ENCODE assay signal across 9 cellular contexts in the genomic region with DNA sequence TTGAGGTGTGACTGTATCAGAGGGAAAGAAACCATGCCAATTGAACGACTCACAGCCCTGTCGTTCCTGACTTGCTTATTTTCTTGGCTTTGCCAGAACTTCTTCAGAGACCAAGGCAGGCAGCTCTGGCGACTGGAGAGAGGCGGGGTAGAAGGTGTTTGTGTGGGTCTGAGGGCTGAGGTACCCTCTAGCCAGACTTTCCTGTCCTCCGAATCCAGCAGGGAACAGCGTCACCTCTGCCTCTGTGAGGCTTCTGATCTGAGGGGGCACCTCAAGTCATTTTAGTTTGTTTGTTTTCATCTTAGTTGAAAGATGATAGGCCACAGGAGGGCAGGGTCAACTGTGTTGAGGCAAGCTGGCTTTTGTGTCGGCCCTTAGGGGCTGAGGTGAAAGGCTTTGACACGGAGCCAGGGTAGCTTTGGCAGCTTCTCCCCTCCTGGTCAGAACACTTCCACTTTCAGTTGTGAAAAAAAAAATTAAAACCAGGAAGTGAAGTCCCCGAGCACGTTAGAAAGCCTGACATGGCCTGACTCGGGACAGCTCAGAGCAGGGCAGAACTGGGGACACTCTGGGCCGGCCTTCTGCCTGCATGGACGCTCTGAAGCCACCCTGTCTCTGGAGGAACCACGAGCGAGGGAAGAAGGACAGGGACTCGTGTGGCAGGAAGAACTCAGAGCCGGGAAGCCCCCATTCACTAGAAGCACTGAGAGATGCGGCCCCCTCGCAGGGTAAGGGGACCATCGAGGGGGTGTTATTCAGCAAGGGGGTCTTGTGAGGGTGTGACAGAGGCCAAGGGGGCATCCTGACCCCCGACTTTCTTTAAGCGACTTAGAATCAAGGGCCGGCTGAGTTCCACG. TPM values are rescaled to one million over a fixed set of nuclear protein-coding genes. Genes with fewer than 3 reads are reported as not detected.
DNase-seq lines count a peak whose midpoint lies in the region; ATAC-seq, FAIRE-seq and TF ChIP-seq lines count a peak whose summit lies in the region.
"Had no signal": no experiment of that assay in that cellular context is flagged by ENCODE, and none has a peak within 500 bp of the region (broad histone marks: within the 10 kb centered on the region; RNA-seq: fewer than 3 reads in every experiment).

No MANE protein-coding gene starts in this region.

- no peaks in the 10 kb centered on the region; the same call in 1 of the 2 replicates for H3K27me3 Mint-ChIP-seq in WTC11 (ENCODE audit: low read depth)

- no peak overlapping the region for H3K27ac Mint-ChIP-seq in WTC11

- ATAC-seq in HG03045 (IDR thresholded peaks at IDR 0.05; ENCODE audit: unreplicated experiment) (peak; percentile 91), WTC11 (no peak)
- ATAC-seq: A549 had no signal

- H3K9me3 ChIP-seq in keratinocyte (ENCODE audit: control insufficient read depth, low read depth, low read length): no peaks in the 10 kb centered on the region
- H3K9me3 ChIP-seq: A549 had no signal

- H3K9me3 Mint-ChIP-seq in WTC11: peaks cover 17% of the 10 kb centered on the region

- no peaks in the 10 kb centered on the region for H3K4me1 ChIP-seq in keratinocyte (ENCODE audit: control insufficient read depth, extremely low read depth, insufficient read depth, low read length)
- H3K4me1 ChIP-seq: A549 had no signal

- peak overlapping the region; percentile 4 for H2AFZ ChIP-seq in keratinocyte (ENCODE audit: control insufficient read depth, low read length)

- H3K4me3 ChIP-seq in keratinocyte (ENCODE audit: control insufficient read depth in 2 of 3, extremely low read depth in 1 of 3, insufficient read depth in 2 of 3, low read depth in 1 of 3, low read length in 3 of 3): no peak overlapping the region
- H3K4me3 ChIP-seq: A549 had no signal

- POLR2A ChIA-PET in WTC11 (lab: Charles Lee): interaction anchor here (0.6 kb wide), 1 partner anchor 25 kb away, joined by 7 read pairs; no protein-coding TSS in a partner anchor

- FAIRE-seq in keratinocyte (lab: Jason Lieb, UNC): no peak
- FAIRE-seq: A549 had no signal

- peaks cover 2% of the 10 kb centered on the region; the same call in 1 of the 2 replicates for H3K36me3 Mint-ChIP-seq in WTC11

- dilution Hi-C loops in keratinocyte (cut with MboI; ENCODE audit: extremely low pct_ligation_motif_present, low sequenced_read_pairs): no loop called here

- no peak overlapping the region for H3K4me2 ChIP-seq in keratinocyte (ENCODE audit: control insufficient read depth, extremely low read depth, insufficient read depth, low read depth, low read length)
- H3K4me2 ChIP-seq: A549 had no signal

- H3K4me1 Mint-ChIP-seq in WTC11: peaks cover 7% of the 10 kb centered on the region; the same call in 1 of the 2 replicates

- DNase-seq in NK-92 treated with Interleukin-12 subunit alpha and Interleukin-12 subunit beta, amount 100 ng/mL, for 24 hours (lab: John Stamatoyannopoulos, UW): peak; percentile 24
- DNase-seq in NK-92 (lab: John Stamatoyannopoulos, UW; ENCODE audit: unreplicated experiment) (no peak), RPMI7951 (ENCODE audit: low read depth) (peak; percentile 71), keratinocyte (ENCODE audit: low read depth, low spot score) (no peak), WTC11 (ENCODE audit: low spot score) (no peak)
- DNase-seq in stimulated activated CD4-positive, alpha-beta T cell treated with anti-CD3 and anti-CD28 coated beads, Interleukin-2, amount 100 ng/mL, for 48 hours: peak; percentile 17 to 22

- no peaks in the 10 kb centered on the region for H3K79me2 ChIP-seq in keratinocyte (ENCODE audit: control insufficient read depth, insufficient read depth, low read length)

- no peak overlapping the region for H3K4me3 Mint-ChIP-seq in WTC11

- 14 to 48% (median 18%) methylated on average over 21 to 24 of the region's 24 CpGs for WGBS in adipose tissue, 3 donors

- H3K9me1 ChIP-seq in keratinocyte (ENCODE audit: control insufficient read depth, extremely low read depth, insufficient read depth, low read length): no peaks in the 10 kb centered on the region

- peak overlapping the region; percentile 70 for H3K27ac ChIP-seq in adipose tissue (ENCODE audit: low read depth, low read length)
- no peak overlapping the region for H3K27ac ChIP-seq in keratinocyte (ENCODE audit: control insufficient read depth, insufficient read depth, low read length)
- H3K27ac ChIP-seq: A549 had no signal

- H3K9ac ChIP-seq in keratinocyte (ENCODE audit: control insufficient read depth, extremely low read depth, insufficient read depth, low read length): no peak overlapping the region

- no peaks in the 10 kb centered on the region for H4K20me1 ChIP-seq in keratinocyte (ENCODE audit: control insufficient read depth, extremely low read depth, insufficient read depth, low read length)

- TF ChIP-seq CTCF in keratinocyte (optimal IDR thresholded peaks at IDR 0.05 in 1 of 3, IDR thresholded peaks at IDR 0.05 in 1 of 3, conservative IDR thresholded peaks at IDR 0.05 in 1 of 3; ENCODE audit: extremely low read depth in 1 of 3, insufficient read depth in 2 of 3, low read length in 3 of 3) (no peak), WTC11 (IDR thresholded peaks at IDR 0.05) (no peak)

- CTCF ChIA-PET in WTC11 (lab: Charles Lee): no interaction called here

- H3K27me3 ChIP-seq in keratinocyte (ENCODE audit: control insufficient read depth, extremely low read depth, insufficient read depth, low read length): no peaks in the 10 kb centered on the region

- no peaks in the 10 kb centered on the region for H3K36me3 ChIP-seq in keratinocyte (ENCODE audit: control insufficient read depth in 2 of 2, extremely low read depth in 1 of 2, insufficient read depth in 2 of 2, low read length in 2 of 2)

TF ChIP-seq in WTC11, 78 proteins besides CTCF, POLR2A, EP300 and RAD21 (continues in another document):
- TF ChIP-seq RORB (CRISPR knock-in tag; IDR thresholded peaks at IDR 0.05): no peak
- TF ChIP-seq, protein P1, sequence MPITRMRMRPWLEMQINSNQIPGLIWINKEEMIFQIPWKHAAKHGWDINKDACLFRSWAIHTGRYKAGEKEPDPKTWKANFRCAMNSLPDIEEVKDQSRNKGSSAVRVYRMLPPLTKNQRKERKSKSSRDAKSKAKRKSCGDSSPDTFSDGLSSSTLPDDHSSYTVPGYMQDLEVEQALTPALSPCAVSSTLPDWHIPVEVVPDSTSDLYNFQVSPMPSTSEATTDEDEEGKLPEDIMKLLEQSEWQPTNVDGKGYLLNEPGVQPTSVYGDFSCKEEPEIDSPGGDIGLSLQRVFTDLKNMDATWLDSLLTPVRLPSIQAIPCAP (CRISPR knock-in tag; IDR thresholded peaks at IDR 0.05): no peak
- no peak for TF ChIP-seq NFATC4 (CRISPR knock-in tag; IDR thresholded peaks at IDR 0.05)
- TF ChIP-seq, protein P2, sequence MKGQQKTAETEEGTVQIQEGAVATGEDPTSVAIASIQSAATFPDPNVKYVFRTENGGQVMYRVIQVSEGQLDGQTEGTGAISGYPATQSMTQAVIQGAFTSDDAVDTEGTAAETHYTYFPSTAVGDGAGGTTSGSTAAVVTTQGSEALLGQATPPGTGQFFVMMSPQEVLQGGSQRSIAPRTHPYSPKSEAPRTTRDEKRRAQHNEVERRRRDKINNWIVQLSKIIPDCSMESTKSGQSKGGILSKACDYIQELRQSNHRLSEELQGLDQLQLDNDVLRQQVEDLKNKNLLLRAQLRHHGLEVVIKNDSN (CRISPR knock-in tag; IDR thresholded peaks at IDR 0.05): no peak
- TF ChIP-seq, protein P3, sequence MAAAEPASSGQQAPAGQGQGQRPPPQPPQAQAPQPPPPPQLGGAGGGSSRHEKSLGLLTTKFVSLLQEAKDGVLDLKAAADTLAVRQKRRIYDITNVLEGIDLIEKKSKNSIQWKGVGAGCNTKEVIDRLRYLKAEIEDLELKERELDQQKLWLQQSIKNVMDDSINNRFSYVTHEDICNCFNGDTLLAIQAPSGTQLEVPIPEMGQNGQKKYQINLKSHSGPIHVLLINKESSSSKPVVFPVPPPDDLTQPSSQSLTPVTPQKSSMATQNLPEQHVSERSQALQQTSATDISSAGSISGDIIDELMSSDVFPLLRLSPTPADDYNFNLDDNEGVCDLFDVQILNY (CRISPR knock-in tag; IDR thresholded peaks at IDR 0.05): no peak
- TF ChIP-seq, protein P4, sequence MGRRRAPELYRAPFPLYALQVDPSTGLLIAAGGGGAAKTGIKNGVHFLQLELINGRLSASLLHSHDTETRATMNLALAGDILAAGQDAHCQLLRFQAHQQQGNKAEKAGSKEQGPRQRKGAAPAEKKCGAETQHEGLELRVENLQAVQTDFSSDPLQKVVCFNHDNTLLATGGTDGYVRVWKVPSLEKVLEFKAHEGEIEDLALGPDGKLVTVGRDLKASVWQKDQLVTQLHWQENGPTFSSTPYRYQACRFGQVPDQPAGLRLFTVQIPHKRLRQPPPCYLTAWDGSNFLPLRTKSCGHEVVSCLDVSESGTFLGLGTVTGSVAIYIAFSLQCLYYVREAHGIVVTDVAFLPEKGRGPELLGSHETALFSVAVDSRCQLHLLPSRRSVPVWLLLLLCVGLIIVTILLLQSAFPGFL (CRISPR knock-in tag; IDR thresholded peaks at IDR 0.05; ENCODE audit: borderline replicate concordance): no peak
- TF ChIP-seq JAZF1 (CRISPR knock-in tag; IDR thresholded peaks at IDR 0.05): no peak
- TF ChIP-seq CREB1 (CRISPR knock-in tag; IDR thresholded peaks at IDR 0.05): no peak
- TF ChIP-seq PRRX2 (CRISPR knock-in tag; IDR thresholded peaks at IDR 0.05): no peak

RNA-seq across cellular contexts. Expression of a gene that starts 2.0 kb away (rescaled TPM):
- total RNA-seq in RPMI7951 (2014; rRNA removed; shearing (Covaris generic)): 18.5 TPM in 2 replicates
- polyA plus RNA-seq in adipose tissue (10 to 100 TPM in 2 of 3 donors, 1 to 10 TPM in 1; 9.2 to 36.5 (median 15.0) TPM), keratinocyte (0.03 to 0.04 TPM in 2 of 3 replicates, not detected in the other)
- not detected for polyA plus RNA-seq in keratinocyte (2011; ENCODE audit: low read depth)
- 0.01 TPM in 1 of 2 replicates, not detected in the other for polyA plus RNA-seq in keratinocyte (2011; cell fraction: cytosol; rRNA removed)
- 0.03 TPM in 1 of 2 replicates, not detected in the other for polyA plus RNA-seq in keratinocyte (2011; cell fraction: nucleus; rRNA removed)
- polyA plus RNA-seq in keratinocyte (2012; ENCODE audit: low replicate concordance): 0.08 TPM in 1 of 2 replicates, not detected in the other
- 0.26 TPM in 1 of 3 replicates, not detected in the others for polyA minus RNA-seq in keratinocyte
- not detected for polyA minus RNA-seq in keratinocyte (2011; cell fraction: cytosol; rRNA and poly(A)+ RNA removed)
- not detected in 2 replicates for polyA minus RNA-seq in keratinocyte (2011; cell fraction: nucleus; rRNA and poly(A)+ RNA removed)
- total RNA-seq in WTC11 (2021): 0.18 to 0.37 TPM (median 0.22 TPM) in 3 replicates

Comparison
In these comparisons a context has a peak if more than half of its experiments do, and no peak if none do; other contexts are left out.
1. DNase-seq: peak in NK-92 treated with Interleukin-12 subunit alpha and Interleukin-12 subunit beta, amount 100 ng/mL, for 24 hours (single experiment), RPMI7951 (single experiment) and stimulated activated CD4-positive, alpha-beta T cell treated with anti-CD3 and anti-CD28 coated beads, Interleukin-2, amount 100 ng/mL, for 48 hours (2 of 2); none in NK-92 (single experiment), keratinocyte (single experiment) and WTC11 (single experiment).
2. RNA of a gene that starts 2.0 kb away (total RNA-seq): 18.5 TPM in RPMI7951; 0.18 to 0.37 TPM in WTC11; every median in the first group is over 10 times any median in the second.